In the genomic region with DNA sequence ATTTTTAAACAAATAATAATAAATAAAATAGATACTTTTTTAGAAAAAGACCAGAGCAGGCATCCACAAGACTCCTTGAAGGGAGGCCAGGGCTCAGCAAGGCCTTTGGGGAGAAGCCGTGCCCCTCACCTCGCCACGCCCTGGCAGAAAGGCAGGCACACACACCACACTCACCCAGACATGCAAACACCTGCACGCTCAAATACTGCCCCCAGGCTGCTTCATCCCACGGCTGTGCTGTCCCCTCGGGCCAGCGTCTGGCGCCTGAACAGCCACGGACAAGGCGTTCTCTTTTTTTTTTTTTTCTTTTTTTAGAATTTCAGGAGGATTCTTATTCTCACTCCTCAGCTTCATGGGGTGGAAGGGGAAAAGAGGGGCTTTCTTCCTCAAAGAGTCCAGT, we compare ENCODE assay signal across 11 cellular contexts. TPM values are rescaled to one million over a fixed set of nuclear protein-coding genes. Genes with fewer than 3 reads are reported as not detected.
DNase-seq lines count a peak whose midpoint lies in the region; ATAC-seq, FAIRE-seq and TF ChIP-seq lines count a peak whose summit lies in the region.
"Had no signal": no experiment of that assay in that cellular context is flagged by ENCODE, and none has a peak within 500 bp of the region (broad histone marks: within the 10 kb centered on the region; RNA-seq: fewer than 3 reads in every experiment).

No MANE protein-coding gene starts in this region.

- H3K18ac ChIP-seq in H1 (ENCODE audit: extremely low read depth, low read length): no peak overlapping the region

- no peak overlapping the region for H2BK12ac ChIP-seq in H1 (ENCODE audit: low read depth, low read length)

- TF ChIP-seq RAD21 in H1 (IDR thresholded peaks at IDR 0.05 in 1 of 2, conservative IDR thresholded peaks at IDR 0.05 in 1 of 2; ENCODE audit: low read depth in 2 of 2, low read length in 2 of 2): no peak

- H3K4ac ChIP-seq in H1 (replicated peaks; ENCODE audit: insufficient read length, low read depth, low read length): no peak overlapping the region

- CTCF ChIA-PET in CD8-positive, alpha-beta T cell (lab: Charles Lee): interaction anchor here (0.7 to 1.4 kb wide), 3 partner anchors 10 to 93 kb away, joined by 3 to 7 read pairs (median 3); no protein-coding TSS in a partner anchor
- CTCF ChIA-PET in H1 (lab: Charles Lee; ENCODE audit: partially characterized antibody): interaction anchor here (0.6 to 23.2 kb wide), 7 partner anchors 8 to 218 kb away, joined by 3 to 658 read pairs (median 6); a partner anchor contains a TSS

- TF ChIP-seq EP300 in H1 (IDR thresholded peaks at IDR 0.05; ENCODE audit: borderline replicate concordance in 1 of 2, low read depth in 2 of 2, low read length in 2 of 2): no peak

- ATAC-seq in CD8-positive, alpha-beta T cell: no peak
- no peak for ATAC-seq in gastrocnemius medialis
- ATAC-seq: naive thymus-derived CD4-positive, alpha-beta T cell had no signal

- H4K20me1 ChIP-seq in H1 (replicated peaks in 1 of 2; ENCODE audit: control insufficient read depth in 1 of 2, insufficient read depth in 2 of 2, low read length in 2 of 2): peaks cover 2 to 6% of the 10 kb centered on the region in 2 experiments

- H3K9me3 ChIP-seq in CD8-positive, alpha-beta T cell (ENCODE audit: low read length): no peaks in the 10 kb centered on the region
- H3K9me3 ChIP-seq in H1 (ENCODE audit: insufficient read depth in 2 of 2, low read depth in 1 of 2, low read length in 1 of 2): no peaks in the 10 kb centered on the region
- H3K9me3 ChIP-seq in gastrocnemius medialis: no peaks in the 10 kb centered on the region
- H3K9me3 ChIP-seq in esophagus squamous epithelium: no peaks in the 10 kb centered on the region

- H3K36me3 ChIP-seq in CD8-positive, alpha-beta T cell (ENCODE audit: insufficient read depth, low read length): no peaks in the 10 kb centered on the region
- H3K36me3 ChIP-seq in H1 (ENCODE audit: control insufficient read depth in 2 of 4, insufficient read depth in 4 of 4, low read length in 3 of 4) (no peaks in the 10 kb centered on the region), gastrocnemius medialis (no peaks in the 10 kb centered on the region), esophagus squamous epithelium (no peaks in the 10 kb centered on the region)

- H4K91ac ChIP-seq in H1 (replicated peaks; ENCODE audit: insufficient read length, low read length): no peak overlapping the region

- H4K5ac ChIP-seq in H1 (ENCODE audit: insufficient read length, low read depth, low read length): no peak overlapping the region

- H2AK5ac ChIP-seq in H1 (ENCODE audit: low read depth, low read length): no peak overlapping the region

- no peak overlapping the region for H3K14ac ChIP-seq in H1 (ENCODE audit: insufficient read length)

- no peak overlapping the region for H4K8ac ChIP-seq in H1 (ENCODE audit: extremely low read depth, insufficient read depth, low read length)

- peaks cover 8% of the 10 kb centered on the region; the same call in 1 of the 2 replicates for H3K23me2 ChIP-seq in H1 (ENCODE audit: low read depth, low read length)

- peaks cover 2% of the 10 kb centered on the region for H3K27me3 Mint-ChIP-seq in CD8-positive, alpha-beta T cell (ENCODE audit: low read depth)

- no peak overlapping the region for H2BK15ac ChIP-seq in H1 (ENCODE audit: low read length)

- peaks cover 4% of the 10 kb centered on the region for H3K4me1 Mint-ChIP-seq in CD8-positive, alpha-beta T cell (ENCODE audit: low read depth)

- intact Hi-C loops in CD8-positive, alpha-beta T cell (cut with DNase I, micrococcal nuclease): loop anchor here in 1 of 2 experiments (5.0 kb wide), 1 partner anchor 73 kb away; a partner anchor contains a TSS
- intact Hi-C loops in gastrocnemius medialis (cut with DNase I; ENCODE audit: low total_unique reads) (no loop called here), esophagus squamous epithelium (cut with DNase I) (loop anchor here (5.0 kb wide), 1 partner anchor 88 kb away; no protein-coding TSS in a partner anchor)

- in situ Hi-C loops in gastrocnemius medialis (cut with MboI; ENCODE audit: low sequenced_read_pairs in 4 of 4): loop anchor here (10.0 kb wide), 4 partner anchors 55 to 195 kb away; a partner anchor contains a TSS

- no peaks in the 10 kb centered on the region for H3K36me3 Mint-ChIP-seq in CD8-positive, alpha-beta T cell
- H3K36me3 Mint-ChIP-seq: naive thymus-derived CD4-positive, alpha-beta T cell had no signal

- TF ChIP-seq CTCF in CD8-positive, alpha-beta T cell (IDR thresholded peaks at IDR 0.05): no peak
- TF ChIP-seq CTCF in H1 (IDR thresholded peaks at IDR 0.05; ENCODE audit: control extremely low read depth in 1 of 3, insufficient read depth in 1 of 3, low read depth in 1 of 3, low read length in 3 of 3) (no peak), gastrocnemius medialis (IDR thresholded peaks at IDR 0.05 in 4 of 5, conservative IDR thresholded peaks at IDR 0.05 in 1 of 5) (no peak), esophagus squamous epithelium (IDR thresholded peaks at IDR 0.05) (no peak)

- H2BK120ac ChIP-seq in H1 (replicated peaks; ENCODE audit: low read depth, low read length): no peak overlapping the region

- no peak for FAIRE-seq in H1 (lab: Jason Lieb, UNC)

- no peaks in the 10 kb centered on the region for H3K9me3 Mint-ChIP-seq in CD8-positive, alpha-beta T cell
- H3K9me3 Mint-ChIP-seq: naive thymus-derived CD4-positive, alpha-beta T cell had no signal

- no peaks in the 10 kb centered on the region; the same call in 1 of the 2 replicates for H3K79me1 ChIP-seq in H1 (ENCODE audit: low read depth, low read length)

- 97% methylated on average over 10 of the region's 10 CpGs; no CpG with 5 or more reads in 1 of the 2 experiments for WGBS in H1 (ENCODE audit: extremely low coverage in 1 of 2, insufficient coverage in 1 of 2, insufficient read length in 1 of 2, insufficient replicate concordance in 2 of 2, low coverage in 1 of 2, low lambda C conversion rate in 2 of 2, missing lambda C conversion rate in 1 of 2), 2 experiments
- 33 to 62% methylated on average over 10 of the region's 10 CpGs for WGBS in esophagus squamous epithelium, 2 donors

- peak overlapping the region; percentile 90 to 98; a peak in 2 of 4 replicates for H3K4me2 ChIP-seq in H1 (ENCODE audit: insufficient read depth in 1 of 2, low read depth in 2 of 2, low read length in 2 of 2)

- H3K79me2 ChIP-seq in H1 (ENCODE audit: control insufficient read depth in 1 of 2, insufficient read depth in 2 of 2, low read length in 2 of 2): peaks cover 0 to 2% of the 10 kb centered on the region in 2 experiments; a peak in 1 of 4 replicates

- H2AFZ ChIP-seq in H1 (ENCODE audit: low read length): no peak overlapping the region

- no peak overlapping the region for H2BK5ac ChIP-seq in H1 (ENCODE audit: low read depth, low read length)

- no peak overlapping the region for H3K9ac ChIP-seq in H1 (replicated peaks in 1 of 4; ENCODE audit: extremely low read depth in 1 of 4, low read depth in 3 of 4, low read length in 3 of 4)

- no peaks in the 10 kb centered on the region for H3K27me3 ChIP-seq in CD8-positive, alpha-beta T cell (ENCODE audit: insufficient read depth, low read length)
- H3K27me3 ChIP-seq in H1 (replicated peaks in 1 of 4; ENCODE audit: control insufficient read depth in 3 of 4, extremely low read depth in 1 of 4, insufficient read depth in 3 of 4, low read length in 3 of 4) (no peaks in the 10 kb centered on the region), gastrocnemius medialis (no peaks in the 10 kb centered on the region), esophagus squamous epithelium (peaks cover 0 to 4% (median 0%) of the 10 kb centered on the region in 4 donors)

- H3K4me3 Mint-ChIP-seq in CD8-positive, alpha-beta T cell: peak overlapping the region; percentile 51

- no peak overlapping the region for H3K4me3 ChIP-seq in CD8-positive, alpha-beta T cell (ENCODE audit: low read depth, low read length)
- H3K4me3 ChIP-seq in H1 (ENCODE audit: extremely low read depth in 1 of 4, insufficient read depth in 2 of 4, low read depth in 3 of 4, low read length in 4 of 4) (no peak overlapping the region), gastrocnemius medialis (peak overlapping the region; percentile 73 to 98 (median 90)), esophagus squamous epithelium (peak overlapping the region in 2 of 4 donors; percentile 69 to 74)

- TF ChIP-seq POLR2A in H1 (IDR thresholded peaks at IDR 0.05; ENCODE audit: control extremely low read depth in 1 of 2, low read depth in 2 of 2, low read length in 2 of 2): no peak
- no peak for TF ChIP-seq POLR2A in gastrocnemius medialis (IDR thresholded peaks at IDR 0.05)
- TF ChIP-seq POLR2A in esophagus squamous epithelium (IDR thresholded peaks at IDR 0.05): no peak

- no peak overlapping the region for H3K27ac ChIP-seq in CD8-positive, alpha-beta T cell (ENCODE audit: low read depth, low read length)
- H3K27ac ChIP-seq in H1 (ENCODE audit: low read depth, low read length) (no peak overlapping the region), gastrocnemius medialis (peak overlapping the region; percentile 82 to 96 (median 92)), esophagus squamous epithelium (peak overlapping the region in 2 of 4 donors; percentile 63 to 88)

- peaks cover 11% of the 10 kb centered on the region for H3K4me1 ChIP-seq in CD8-positive, alpha-beta T cell (ENCODE audit: insufficient read depth, low read length)
- peaks cover 0 to 17% (median 8%) of the 10 kb centered on the region in 4 experiments; a peak in 6 of 7 replicates for H3K4me1 ChIP-seq in H1 (replicated peaks in 1 of 4; ENCODE audit: control insufficient read depth in 3 of 4, insufficient read depth in 4 of 4, low read length in 3 of 4)
- peaks cover 32 to 34% of the 10 kb centered on the region in 2 donors for H3K4me1 ChIP-seq in gastrocnemius medialis
- peaks cover 17 to 50% (median 21%) of the 10 kb centered on the region in 3 donors for H3K4me1 ChIP-seq in esophagus squamous epithelium

- no peak overlapping the region for H3K56ac ChIP-seq in H1 (replicated peaks; ENCODE audit: insufficient read length, low read depth, low read length)

- no peak overlapping the region for H2BK20ac ChIP-seq in H1 (ENCODE audit: low read length)

- H3K23ac ChIP-seq in H1 (ENCODE audit: insufficient read length): no peak overlapping the region

- H3K27ac Mint-ChIP-seq in CD8-positive, alpha-beta T cell: no peak overlapping the region
- H3K27ac Mint-ChIP-seq: naive thymus-derived CD4-positive, alpha-beta T cell had no signal

- no peak for DNase-seq in CD8-positive, alpha-beta T cell
- peak; percentile 28 for DNase-seq in NCI-H526 treated with DMSO at 0.1 percent for 48 hours (lab: John Stamatoyannopoulos, UW)
- DNase-seq in H1 (ENCODE audit: low read depth in 1 of 2, low spot score in 2 of 2): no peak
- no peak for DNase-seq in gastrocnemius medialis
- no peak for DNase-seq in NCI-H524 treated with DMSO at 0.1 percent for 48 hours (lab: John Stamatoyannopoulos, UW)
- no peak for DNase-seq in esophagus squamous epithelium (lab: John Stamatoyannopoulos, UW)
- DNase-seq in NOMO-1 treated with DMSO at 0.1 percent for 48 hours (lab: John Stamatoyannopoulos, UW; ENCODE audit: unreplicated experiment): no peak
- no peak for DNase-seq in ecto neural progenitor cell (ENCODE audit: low spot score)
- DNase-seq: activated CD8-positive, alpha-beta memory T cell treated with anti-CD3 and anti-CD28 coated beads, Interleukin-2, amount 50 U/mL, for 4 hours; naive thymus-derived CD4-positive, alpha-beta T cell; NCI-H2107 had no signal

- POLR2A ChIA-PET in CD8-positive, alpha-beta T cell (lab: Charles Lee): no interaction called here
- POLR2A ChIA-PET in H1 (lab: Charles Lee; ENCODE audit: partially characterized antibody): interaction anchor here (0.6 kb wide), 1 partner anchor 146 kb away, joined by 3 read pairs; no protein-coding TSS in a partner anchor

RNA-seq across cellular contexts. Expression of a gene that starts 1.5 kb away (rescaled TPM):
- 10 to 100 TPM; 11.5 to 14.9 TPM for total RNA-seq in CD8-positive, alpha-beta T cell
- 40.2 and 43.8 TPM in 2 replicates for total RNA-seq in H1 (2021; fragmentation: NEBNext Ultra II Directional; extraction: Animal tissue kit (Norgen Biotek cat#: 25700))
- polyA plus RNA-seq in H1 (2011; rRNA removed): 76.3 and 113 TPM in 2 replicates
- 75.7 TPM for polyA plus RNA-seq in H1 (2011; cell fraction: cytosol; rRNA removed)
- polyA plus RNA-seq in H1 (2011; cell fraction: nucleus; rRNA removed): 349 TPM
- 35.5 to 56.1 TPM (median 47.0 TPM) in 4 replicates for polyA plus RNA-seq in H1 (2012, experiment 1 of 2)
- polyA plus RNA-seq in H1 (2012, experiment 2 of 2): 45.1 TPM
- polyA plus RNA-seq in H1 (2013, experiment 1 of 2): 69.5 TPM
- polyA plus RNA-seq in H1 (2013, experiment 2 of 2): 71.8 TPM
- polyA minus RNA-seq in H1 (2011; rRNA and poly(A)+ RNA removed): 31.1 and 40.9 TPM in 2 replicates
- polyA minus RNA-seq in H1 (2011; cell fraction: cytosol; rRNA and poly(A)+ RNA removed): 34.5 TPM
- polyA minus RNA-seq in H1 (2011; cell fraction: nucleus; rRNA and poly(A)+ RNA removed): 39.8 TPM
- total RNA-seq in gastrocnemius medialis (100 to 1,000 TPM in 2 of 4 donors, 10 to 100 TPM in 2; 40.7 to 196 (median 89.0) TPM), esophagus squamous epithelium (10 to 100 TPM in 1 of 4 donors, 1 to 10 TPM in 3; 6.1 to 16.0 (median 7.1) TPM)

RNA-seq across cellular contexts. Expression of a gene that starts 27.5 kb away (rescaled TPM):
- not detected for total RNA-seq in CD8-positive, alpha-beta T cell
- 5.7 and 6.8 TPM in 2 replicates for total RNA-seq in H1 (2021; fragmentation: NEBNext Ultra II Directional; extraction: Animal tissue kit (Norgen Biotek cat#: 25700))
- polyA plus RNA-seq in H1 (2011; rRNA removed): 7.9 and 10.8 TPM in 2 replicates
- 7.0 TPM for polyA plus RNA-seq in H1 (2011; cell fraction: cytosol; rRNA removed)
- 9.4 TPM for polyA plus RNA-seq in H1 (2011; cell fraction: nucleus; rRNA removed)
- polyA plus RNA-seq in H1 (2012, experiment 1 of 2): 5.8 to 13.8 TPM (median 7.0 TPM) in 4 replicates
- polyA plus RNA-seq in H1 (2012, experiment 2 of 2): 62.0 TPM
- polyA plus RNA-seq in H1 (2013, experiment 1 of 2): 4.5 TPM
- 6.3 TPM for polyA plus RNA-seq in H1 (2013, experiment 2 of 2)
- polyA minus RNA-seq in H1 (2011; rRNA and poly(A)+ RNA removed): 3.0 and 3.2 TPM in 2 replicates
- 6.1 TPM for polyA minus RNA-seq in H1 (2011; cell fraction: cytosol; rRNA and poly(A)+ RNA removed)
- 4.5 TPM for polyA minus RNA-seq in H1 (2011; cell fraction: nucleus; rRNA and poly(A)+ RNA removed)
- total RNA-seq in gastrocnemius medialis (1 to 10 TPM; 3.9 to 5.4 (median 4.9) TPM), esophagus squamous epithelium (10 to 100 TPM in 1 of 4 donors, 1 to 10 TPM in 2, under 1 TPM in 1; 0.15 to 10.3 (median 5.0) TPM)
- polyA plus RNA-seq: naive thymus-derived CD4-positive, alpha-beta T cell had no signal

Comparison
In these comparisons a context has a peak if more than half of its experiments do, and no peak if none do; other contexts are left out.
1. H3K27ac ChIP-seq: peak in gastrocnemius medialis (4 of 4); none in CD8-positive, alpha-beta T cell (single experiment) and H1 (single experiment).
2. H3K4me3 ChIP-seq: peak in gastrocnemius medialis (4 of 4); none in CD8-positive, alpha-beta T cell (single experiment) and H1 (0 of 4).